Comparison of ENCODE assay signal across 27 cellular contexts in genomic region chr16:73311857-73312723, GRCh38.
"Had no signal": no experiment of that assay in that cellular context is flagged by ENCODE, and none has a peak within 500 bp of the region (broad histone marks: within the 10 kb centered on the region; RNA-seq: fewer than 3 reads in every experiment).

No MANE protein-coding gene starts in this region.

- H3K36me3 ChIP-seq: brain microvascular endothelial cell, SJSA1 had no signal

- H3K4me1 ChIP-seq: SJSA1 had no signal

- H3K9ac ChIP-seq: SK-N-SH had no signal

- H3K9me3 ChIP-seq: SJSA1, SK-N-SH had no signal

- FAIRE-seq: TTC549 had no signal

- DNase-seq: activated CD4-positive, alpha-beta T cell treated with anti-CD3 and anti-CD28 coated beads for 36 hours; activated CD4-positive, alpha-beta T cell treated with anti-CD3 and anti-CD28 coated beads, Interleukin-2, amount 10 ng/mL, durations not matched to agents 7 days and 5 days; activated CD4-positive, alpha-beta T cell treated with anti-CD3 and anti-CD28 coated beads, Interleukin-2, amount 50 U/mL, for 48 hours; activated CD8-positive, alpha-beta T cell treated with anti-CD3 and anti-CD28 coated beads, Interleukin-2, amount 10 ng/mL, durations not matched to agents 7 days and 5 days; activated gamma-delta T cell treated with Interleukin-2 at 50 U/mL for 16 hours; activated naive CD4-positive, alpha-beta T cell treated with anti-CD3 and anti-CD28 coated beads for 36 hours; activated T-cell treated with anti-CD3 and anti-CD28 coated beads, Interleukin-2, amount 50 U/mL, for 24 hours; aorta; brain microvascular endothelial cell; central memory CD4-positive, alpha-beta T cell; NCI-H1092 treated with DMSO at 0.1 percent for 48 hours; NCI-H1417; NCI-H146; NCI-H1930; NCI-H2081 treated with DMSO at 0.1 percent for 48 hours; NCI-H2171; NCI-H510A; NCI-H69; RPMI8226; SHP77 treated with DMSO at 0.1 percent for 48 hours; SK-N-SH had no signal

- H3K4me3 ChIP-seq: SJSA1 had no signal

- H3K27me3 ChIP-seq: brain microvascular endothelial cell, SJSA1 had no signal

- ATAC-seq: activated CD4-positive, alpha-beta T cell treated with anti-CD3 and anti-CD28 coated beads for 36 hours; activated CD4-positive, CD25-positive, alpha-beta regulatory T cell treated with anti-CD3 and anti-CD28 coated beads, Interleukin-2, amount 50 U/mL, for 24 hours; activated CD8-positive, alpha-beta T cell treated with anti-CD3 and anti-CD28 coated beads, Interleukin-2, amount 10 ng/mL, durations not matched to agents 7 days and 5 days; activated naive CD4-positive, alpha-beta T cell treated with anti-CD3 and anti-CD28 coated beads, Interleukin-2, amount 50 U/mL, for 72 hours; Panc1; WTC11 had no signal

- H3K4me2 ChIP-seq: SK-N-SH had no signal

- H3K27ac ChIP-seq: brain microvascular endothelial cell, SJSA1 had no signal
